Comparison of ENCODE assay signal across 8 cellular contexts in the genomic region with DNA sequence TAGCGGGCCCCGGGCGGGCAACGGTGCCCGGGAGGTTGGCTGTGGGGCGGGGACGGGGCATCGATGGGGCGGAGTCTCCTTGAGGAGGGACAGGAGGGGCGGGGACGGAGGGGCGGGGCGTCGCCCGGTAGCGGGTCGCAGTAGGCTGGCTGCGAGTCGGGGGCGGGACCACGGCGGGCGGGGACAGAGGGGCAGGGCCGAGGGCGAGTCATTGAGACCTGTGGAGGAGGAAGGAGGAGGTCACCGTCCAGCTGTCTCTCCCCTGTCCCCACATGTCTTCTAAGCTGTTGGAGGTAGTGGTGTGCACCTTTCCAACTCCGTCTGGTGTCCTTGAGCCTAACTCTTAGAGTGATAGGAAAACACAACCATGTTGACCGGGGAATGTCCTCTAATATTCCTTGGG. TPM values are rescaled to one million over a fixed set of nuclear protein-coding genes. Genes with fewer than 3 reads are reported as not detected.
DNase-seq lines count a peak whose midpoint lies in the region; ATAC-seq, FAIRE-seq and TF ChIP-seq lines count a peak whose summit lies in the region.

A gene (minus strand): TSS at position 54 of the 403 bp plus-strand sequence. CDS start 284 bp downstream, outside the sequence.

- H2BK5ac ChIP-seq in H1 (ENCODE audit: low read depth, low read length) (peak within 1 kb of the TSS; percentile 96), mesendoderm (ENCODE audit: low read length) (peak within 1 kb of the TSS; percentile 96)

- H3K36me3 ChIP-seq in H1 (ENCODE audit: control insufficient read depth in 2 of 4, insufficient read depth in 4 of 4, low read length in 3 of 4) (no peaks in the 10 kb centered on the region), mesendoderm (ENCODE audit: control insufficient read depth, insufficient read depth, low read length) (no peaks in the 10 kb centered on the region)

- peak within 1 kb of the TSS; percentile 66; the same call in 1 of the 2 replicates for H2AFZ ChIP-seq in H1 (ENCODE audit: low read length)

- peak; percentile 100 for DNase-seq in COLO829 (ENCODE audit: low spot score)
- peak; percentile 93 for DNase-seq in HTR-8/SVneo (ENCODE audit: insufficient read length, low spot score)
- peak; percentile 80 for DNase-seq in NOMO-1 treated with dmso at 0.1 percent for 144 hours (lab: John Stamatoyannopoulos, UW; ENCODE audit: unreplicated experiment)
- DNase-seq in activated CD8-positive, alpha-beta memory T cell treated with anti-CD3 and anti-CD28 coated beads, Interleukin-2, amount 50 U/mL, for 1 hour (ENCODE audit: extremely low read depth): peak; percentile 82
- DNase-seq in H1 (ENCODE audit: low read depth in 1 of 2, low spot score in 2 of 2): peak; percentile 84 to 93
- DNase-seq in mesendoderm: peak; percentile 95
- peak; percentile 94 for DNase-seq in stimulated activated CD8-positive, alpha-beta memory T cell treated with anti-CD3 and anti-CD28 coated beads, Interleukin-12 subunit alpha, Interleukin-12 subunit beta, amount 100 ng/mL, for 24 hours (ENCODE audit: extremely low read depth)

- H3K4ac ChIP-seq in H1 (replicated peaks; ENCODE audit: insufficient read length, low read depth, low read length): peak within 1 kb of the TSS; percentile 94
- peak within 1 kb of the TSS; percentile 97 for H3K4ac ChIP-seq in mesendoderm (ENCODE audit: low read depth, low read length)

- H3K56ac ChIP-seq in H1 (replicated peaks; ENCODE audit: insufficient read length, low read depth, low read length): peak within 1 kb of the TSS; percentile 99
- H3K56ac ChIP-seq in mesendoderm (ENCODE audit: low read length): peak within 1 kb of the TSS; percentile 99

- H3K18ac ChIP-seq in H1 (ENCODE audit: extremely low read depth, low read length) (peak within 1 kb of the TSS; percentile 99), mesendoderm (ENCODE audit: low read length) (peak within 1 kb of the TSS; percentile 91)

- H3K79me2 ChIP-seq in H1 (ENCODE audit: control insufficient read depth in 1 of 2, insufficient read depth in 2 of 2, low read length in 2 of 2) (peaks cover 0 to 38% of the 10 kb centered on the region in 2 experiments; a peak in 3 of 4 replicates), mesendoderm (ENCODE audit: control insufficient read depth, insufficient read depth, low read length) (peaks cover 18% of the 10 kb centered on the region)

- H3K79me1 ChIP-seq in H1 (ENCODE audit: low read depth, low read length): peaks cover 4% of the 10 kb centered on the region
- no peaks in the 10 kb centered on the region for H3K79me1 ChIP-seq in mesendoderm (ENCODE audit: low read length)

- H3K4me2 ChIP-seq in H1 (ENCODE audit: insufficient read depth in 1 of 2, low read depth in 2 of 2, low read length in 2 of 2): peak within 1 kb of the TSS; percentile 84 to 99
- H3K4me2 ChIP-seq in mesendoderm (ENCODE audit: low read length): peak within 1 kb of the TSS; percentile 100

- H2BK15ac ChIP-seq in H1 (ENCODE audit: low read length): no peak within 1 kb of the TSS
- no peak within 1 kb of the TSS for H2BK15ac ChIP-seq in mesendoderm (replicated peaks; ENCODE audit: low read depth)

- H4K8ac ChIP-seq in H1 (ENCODE audit: extremely low read depth, insufficient read depth, low read length): peak within 1 kb of the TSS; percentile 99
- H4K8ac ChIP-seq in mesendoderm (ENCODE audit: low read depth, low read length): no peak within 1 kb of the TSS

- TF ChIP-seq EP300 in H1 (IDR thresholded peaks at IDR 0.05; ENCODE audit: borderline replicate concordance in 1 of 2, low read depth in 2 of 2, low read length in 2 of 2): no peak

- no peak for TF ChIP-seq CTCF in H1 (IDR thresholded peaks at IDR 0.05; ENCODE audit: control extremely low read depth in 1 of 3, insufficient read depth in 1 of 3, low read depth in 1 of 3, low read length in 3 of 3)

- H2AK5ac ChIP-seq in H1 (ENCODE audit: low read depth, low read length): no peak within 1 kb of the TSS
- H2AK5ac ChIP-seq in mesendoderm (ENCODE audit: low read length): peak within 1 kb of the TSS; percentile 94

- H3K23me2 ChIP-seq in H1 (ENCODE audit: low read depth, low read length): peaks cover 10% of the 10 kb centered on the region

- H3K9ac ChIP-seq in H1 (replicated peaks in 1 of 4; ENCODE audit: extremely low read depth in 1 of 4, low read depth in 3 of 4, low read length in 3 of 4) (peak within 1 kb of the TSS; percentile 55 to 94 (median 94)), mesendoderm (ENCODE audit: low read length) (peak within 1 kb of the TSS; percentile 98)

- peak within 1 kb of the TSS; percentile 96 for H4K91ac ChIP-seq in H1 (replicated peaks; ENCODE audit: insufficient read length, low read length)

- H3K27me3 ChIP-seq in H1 (replicated peaks in 1 of 4; ENCODE audit: control insufficient read depth in 3 of 4, extremely low read depth in 1 of 4, insufficient read depth in 3 of 4, low read length in 3 of 4) (peaks cover 0 to 15% (median 13%) of the 10 kb centered on the region in 4 experiments; a peak in 5 of 7 replicates), mesendoderm (ENCODE audit: insufficient read depth, low read length, poor library complexity) (no peaks in the 10 kb centered on the region)

- H3K4me3 ChIP-seq in H1 (ENCODE audit: extremely low read depth in 1 of 4, insufficient read depth in 2 of 4, low read depth in 3 of 4, low read length in 4 of 4) (peak within 1 kb of the TSS; percentile 75 to 95 (median 89)), mesendoderm (ENCODE audit: low read length) (peak within 1 kb of the TSS; percentile 84)

- H3K4me1 ChIP-seq in H1 (replicated peaks in 1 of 4; ENCODE audit: control insufficient read depth in 3 of 4, insufficient read depth in 4 of 4, low read length in 3 of 4) (peaks cover 0 to 5% (median 3%) of the 10 kb centered on the region in 4 experiments; a peak in 3 of 7 replicates), mesendoderm (ENCODE audit: control insufficient read depth, low read depth, low read length) (no peaks in the 10 kb centered on the region)

- WGBS in H1 (ENCODE audit: extremely low coverage in 1 of 2, insufficient coverage in 1 of 2, insufficient read length in 1 of 2, insufficient replicate concordance in 2 of 2, low coverage in 1 of 2, low lambda C conversion rate in 2 of 2, missing lambda C conversion rate in 1 of 2), 2 experiments: 0% methylated on average over 3 of the region's 28 CpGs; no CpG with 5 or more reads in 1 of the 2 experiments
- WGBS in mesendoderm (ENCODE audit: extremely low coverage, insufficient coverage, low lambda C conversion rate): no CpG with 5 or more reads among the region's 28 CpGs

- H4K5ac ChIP-seq in H1 (ENCODE audit: insufficient read length, low read depth, low read length) (peak within 1 kb of the TSS; percentile 99), mesendoderm (ENCODE audit: low read length) (peak within 1 kb of the TSS; percentile 56)

- POLR2A ChIA-PET in H1 (lab: Charles Lee; ENCODE audit: partially characterized antibody): interaction anchor here (0.6 to 1.4 kb wide), 5 partner anchors 16 to 83 kb away, joined by 3 to 5 read pairs (median 3); a partner anchor contains a TSS

- no peaks in the 10 kb centered on the region for H3K9me3 ChIP-seq in H1 (ENCODE audit: insufficient read depth in 2 of 2, low read depth in 1 of 2, low read length in 1 of 2)

- CTCF ChIA-PET in H1 (lab: Charles Lee; ENCODE audit: partially characterized antibody): interaction anchor here (9.7 kb wide), 1 partner anchor 20 kb away, joined by 64 read pairs; no protein-coding TSS in a partner anchor

- peak; percentile 56 for ATAC-seq in GM21367 (IDR thresholded peaks at IDR 0.05; ENCODE audit: unreplicated experiment)

- H3K23ac ChIP-seq in H1 (ENCODE audit: insufficient read length) (no peak within 1 kb of the TSS), mesendoderm (ENCODE audit: low read length) (peak within 1 kb of the TSS; percentile 98)

- H3K14ac ChIP-seq in H1 (ENCODE audit: insufficient read length): no peak within 1 kb of the TSS

- H3K27ac ChIP-seq in H1 (ENCODE audit: low read depth, low read length): peak within 1 kb of the TSS; percentile 95
- peak within 1 kb of the TSS; percentile 94 for H3K27ac ChIP-seq in mesendoderm (ENCODE audit: low read depth, low read length)

- FAIRE-seq in HTR-8/SVneo (lab: Jason Lieb, UNC): no peak
- FAIRE-seq in H1 (lab: Jason Lieb, UNC): no peak

- peak within 1 kb of the TSS; percentile 78 for H2BK120ac ChIP-seq in H1 (replicated peaks; ENCODE audit: low read depth, low read length)
- H2BK120ac ChIP-seq in mesendoderm (ENCODE audit: low read depth, low read length): no peak within 1 kb of the TSS

- no peak for TF ChIP-seq RAD21 in H1 (IDR thresholded peaks at IDR 0.05 in 1 of 2, conservative IDR thresholded peaks at IDR 0.05 in 1 of 2; ENCODE audit: low read depth in 2 of 2, low read length in 2 of 2)

- peak within 1 kb of the TSS; percentile 94 for H2BK12ac ChIP-seq in H1 (ENCODE audit: low read depth, low read length)

- peaks cover 0 to 2% of the 10 kb centered on the region in 2 experiments for H4K20me1 ChIP-seq in H1 (replicated peaks in 1 of 2; ENCODE audit: control insufficient read depth in 1 of 2, insufficient read depth in 2 of 2, low read length in 2 of 2)

- peak in 1 of 2 experiments; percentile 76; a peak in 2 of 3 replicates for TF ChIP-seq POLR2A in H1 (IDR thresholded peaks at IDR 0.05; ENCODE audit: control extremely low read depth in 1 of 2, low read depth in 2 of 2, low read length in 2 of 2)

- H2BK20ac ChIP-seq in H1 (ENCODE audit: low read length): no peak within 1 kb of the TSS

TF ChIP-seq in H1, 55 proteins besides CTCF, POLR2A, EP300 and RAD21 (continues in another document):
- TF ChIP-seq SUZ12 (IDR thresholded peaks at IDR 0.05; ENCODE audit: low read length): no peak
- TF ChIP-seq, protein P1, sequence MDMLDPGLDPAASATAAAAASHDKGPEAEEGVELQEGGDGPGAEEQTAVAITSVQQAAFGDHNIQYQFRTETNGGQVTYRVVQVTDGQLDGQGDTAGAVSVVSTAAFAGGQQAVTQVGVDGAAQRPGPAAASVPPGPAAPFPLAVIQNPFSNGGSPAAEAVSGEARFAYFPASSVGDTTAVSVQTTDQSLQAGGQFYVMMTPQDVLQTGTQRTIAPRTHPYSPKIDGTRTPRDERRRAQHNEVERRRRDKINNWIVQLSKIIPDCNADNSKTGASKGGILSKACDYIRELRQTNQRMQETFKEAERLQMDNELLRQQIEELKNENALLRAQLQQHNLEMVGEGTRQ (IDR thresholded peaks at IDR 0.05; ENCODE audit: low read length): no peak

RNA-seq across cellular contexts. Expression of the gene that starts here (rescaled TPM):
- total RNA-seq in H1 (2021; fragmentation: NEBNext Ultra II Directional; extraction: Animal tissue kit (Norgen Biotek cat#: 25700)): 7.2 and 8.2 TPM in 2 replicates
- 17.3 and 25.5 TPM in 2 replicates for polyA plus RNA-seq in H1 (2011; rRNA removed)
- 9.3 TPM for polyA plus RNA-seq in H1 (2011; cell fraction: cytosol; rRNA removed)
- 18.3 TPM for polyA plus RNA-seq in H1 (2011; cell fraction: nucleus; rRNA removed)
- polyA plus RNA-seq in H1 (2012, experiment 1 of 2): 6.8 to 14.2 TPM (median 11.5 TPM) in 4 replicates
- polyA plus RNA-seq in H1 (2012, experiment 2 of 2): 10.0 TPM
- 6.5 TPM for polyA plus RNA-seq in H1 (2013, experiment 1 of 2)
- 5.5 TPM for polyA plus RNA-seq in H1 (2013, experiment 2 of 2)
- 7.9 and 9.6 TPM in 2 replicates for polyA minus RNA-seq in H1 (2011; rRNA and poly(A)+ RNA removed)
- 7.9 TPM for polyA minus RNA-seq in H1 (2011; cell fraction: cytosol; rRNA and poly(A)+ RNA removed)
- polyA minus RNA-seq in H1 (2011; cell fraction: nucleus; rRNA and poly(A)+ RNA removed): 5.3 TPM
- polyA plus RNA-seq in mesendoderm (2013, experiment 1 of 2): 1.8 TPM
- polyA plus RNA-seq in mesendoderm (2013, experiment 2 of 2): 1.5 TPM

Comparison
In these comparisons a context has a peak if more than half of its experiments do, and no peak if none do; other contexts are left out.
1. Peak in every context shown above with its lines: DNase-seq, ATAC-seq, H3K4me3 ChIP-seq and H3K27ac ChIP-seq.